In the genomic region with DNA sequence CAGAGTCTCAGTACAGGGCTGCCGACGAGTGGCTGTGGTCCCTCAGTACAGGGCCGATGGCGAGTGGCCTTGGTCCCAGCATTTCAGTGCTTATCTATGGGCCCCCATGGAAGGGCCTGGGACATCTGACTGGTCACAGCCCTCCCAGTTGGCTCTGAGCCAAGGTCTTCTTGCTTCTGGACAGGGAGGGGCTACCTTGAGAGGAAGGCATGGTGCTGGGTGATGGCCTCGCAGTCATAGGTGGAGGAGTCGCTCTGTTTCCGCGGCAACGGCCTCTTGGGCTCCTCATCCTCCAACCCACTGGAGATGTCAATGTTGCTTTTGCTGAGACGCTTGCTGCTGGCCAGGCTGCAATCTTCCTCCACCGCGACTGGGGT, we compare ENCODE assay signal across 17 cellular contexts. TPM values are rescaled to one million over a fixed set of nuclear protein-coding genes. Genes with fewer than 3 reads are reported as not detected.
DNase-seq lines count a peak whose midpoint lies in the region; ATAC-seq and TF ChIP-seq lines count a peak whose summit lies in the region.
"Had no signal": no experiment of that assay in that cellular context is flagged by ENCODE, and none has a peak within 500 bp of the region (broad histone marks: within the 10 kb centered on the region; RNA-seq: fewer than 3 reads in every experiment).

No MANE protein-coding gene starts in this region.

- POLR2A ChIA-PET in PC-9 (lab: Charles Lee; ENCODE audit: unreplicated experiment) = no interaction called here

- BruUV-seq in PC-9 (replicated peaks; lab: Mats Ljungman, UMichigan) = no TSS peak

- no peaks in the 10 kb centered on the region for H3K36me3 ChIP-seq in PC-9 (ENCODE audit: low read depth)
- H3K36me3 ChIP-seq: HAP-1, Peyer's patch had no signal

- no peaks in the 10 kb centered on the region for H3K9me2 ChIP-seq in PC-9 (ENCODE audit: insufficient read depth)

- TF ChIP-seq RAD21 in Ishikawa (IDR thresholded peaks at IDR 0.05; ENCODE audit: low read depth) = no peak

- TF ChIP-seq CTCF in PC-9 (conservative IDR thresholded peaks at IDR 0.05) = no peak

- H3K9me3 ChIP-seq in PC-9 (ENCODE audit: insufficient read depth, low read depth) = no peaks in the 10 kb centered on the region
- H3K9me3 ChIP-seq: HAP-1, Peyer's patch had no signal

- H3K4me1 ChIP-seq in PC-9 (replicated peaks; ENCODE audit: insufficient read depth) = peaks cover 23% of the 10 kb centered on the region
- H3K4me1 ChIP-seq: Peyer's patch had no signal

- DNase-seq in A172 (ENCODE audit: low spot score) (peak; percentile 41), amniotic epithelial cell (ENCODE audit: low read depth) (peak; percentile 24), left kidney (ENCODE audit: low read depth, low spot score) (peak; percentile 74), H4 (ENCODE audit: low spot score) (no peak), PC-9 (no peak)
- no peak for DNase-seq in effector CD8-positive, alpha-beta T cell (lab: John Stamatoyannopoulos, UW)
- DNase-seq: CD8-positive, alpha-beta memory T cell; Kasumi-1; NCI-H1436; NCI-H2081; NCI-H345; NCI-H526 treated with DMSO at 0.1 percent for 48 hours; Peyer's patch; SHP77 treated with DMSO at 0.1 percent for 48 hours had no signal

- no peak overlapping the region for H3K4me2 ChIP-seq in PC-9

- no peak overlapping the region for H3K4me3 ChIP-seq in PC-9
- H3K4me3 ChIP-seq: HAP-1, Peyer's patch had no signal

- no peak overlapping the region for H2AFZ ChIP-seq in PC-9

- intact Hi-C loops in PC-9 (cut with micrococcal nuclease; ENCODE audit: unreplicated experiment) = no loop called here

- no peaks in the 10 kb centered on the region for H3K79me2 ChIP-seq in PC-9 (ENCODE audit: low read depth)

- H4K20me1 ChIP-seq in PC-9 (ENCODE audit: insufficient read depth) = no peaks in the 10 kb centered on the region

- no peak for ATAC-seq in GM19455 (IDR thresholded peaks at IDR 0.05; ENCODE audit: unreplicated experiment)

- H3K27ac ChIP-seq in PC-9 = no peak overlapping the region
- H3K27ac ChIP-seq: Peyer's patch had no signal

- H3F3A ChIP-seq in PC-9 (ENCODE audit: insufficient read depth, low read depth) = peaks cover 14% of the 10 kb centered on the region

- TF ChIP-seq EP300 in Ishikawa (IDR thresholded peaks at IDR 0.05; ENCODE audit: borderline replicate concordance) = no peak

- H3K27me3 ChIP-seq in PC-9 (ENCODE audit: insufficient read depth, low read depth) = no peaks in the 10 kb centered on the region
- H3K27me3 ChIP-seq: Peyer's patch had no signal

- CTCF ChIA-PET in PC-9 (lab: Charles Lee) = interaction anchor here (0.7 kb wide), 1 partner anchor 92 kb away, joined by 4 read pairs; no protein-coding TSS in a partner anchor

TF ChIP-seq in Ishikawa, 13 proteins besides CTCF, POLR2A, EP300 and RAD21:
- no peak for TF ChIP-seq ZBTB7A (IDR thresholded peaks at IDR 0.05; ENCODE audit: low read depth)
- TF ChIP-seq, protein P1, sequence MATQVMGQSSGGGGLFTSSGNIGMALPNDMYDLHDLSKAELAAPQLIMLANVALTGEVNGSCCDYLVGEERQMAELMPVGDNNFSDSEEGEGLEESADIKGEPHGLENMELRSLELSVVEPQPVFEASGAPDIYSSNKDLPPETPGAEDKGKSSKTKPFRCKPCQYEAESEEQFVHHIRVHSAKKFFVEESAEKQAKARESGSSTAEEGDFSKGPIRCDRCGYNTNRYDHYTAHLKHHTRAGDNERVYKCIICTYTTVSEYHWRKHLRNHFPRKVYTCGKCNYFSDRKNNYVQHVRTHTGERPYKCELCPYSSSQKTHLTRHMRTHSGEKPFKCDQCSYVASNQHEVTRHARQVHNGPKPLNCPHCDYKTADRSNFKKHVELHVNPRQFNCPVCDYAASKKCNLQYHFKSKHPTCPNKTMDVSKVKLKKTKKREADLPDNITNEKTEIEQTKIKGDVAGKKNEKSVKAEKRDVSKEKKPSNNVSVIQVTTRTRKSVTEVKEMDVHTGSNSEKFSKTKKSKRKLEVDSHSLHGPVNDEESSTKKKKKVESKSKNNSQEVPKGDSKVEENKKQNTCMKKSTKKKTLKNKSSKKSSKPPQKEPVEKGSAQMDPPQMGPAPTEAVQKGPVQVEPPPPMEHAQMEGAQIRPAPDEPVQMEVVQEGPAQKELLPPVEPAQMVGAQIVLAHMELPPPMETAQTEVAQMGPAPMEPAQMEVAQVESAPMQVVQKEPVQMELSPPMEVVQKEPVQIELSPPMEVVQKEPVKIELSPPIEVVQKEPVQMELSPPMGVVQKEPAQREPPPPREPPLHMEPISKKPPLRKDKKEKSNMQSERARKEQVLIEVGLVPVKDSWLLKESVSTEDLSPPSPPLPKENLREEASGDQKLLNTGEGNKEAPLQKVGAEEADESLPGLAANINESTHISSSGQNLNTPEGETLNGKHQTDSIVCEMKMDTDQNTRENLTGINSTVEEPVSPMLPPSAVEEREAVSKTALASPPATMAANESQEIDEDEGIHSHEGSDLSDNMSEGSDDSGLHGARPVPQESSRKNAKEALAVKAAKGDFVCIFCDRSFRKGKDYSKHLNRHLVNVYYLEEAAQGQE (IDR thresholded peaks at IDR 0.05; ENCODE audit: low read depth) = no peak
- TF ChIP-seq NFIC (IDR thresholded peaks at IDR 0.05) = peak; percentile 50; the same call in 1 of the 2 replicates
- no peak for TF ChIP-seq TEAD4 (IDR thresholded peaks at IDR 0.05)
- no peak for TF ChIP-seq CEBPB (IDR thresholded peaks at IDR 0.05)
- no peak for TF ChIP-seq USF1 (IDR thresholded peaks at IDR 0.05)

RNA-seq across cellular contexts. Expression of gene PIMREG, which starts 32.6 kb away (rescaled TPM):
- total RNA-seq in A172 (2014; rRNA removed; shearing (Covaris generic)) = 81.2 and 96.3 TPM in 2 replicates
- total RNA-seq in H4 (2014; rRNA removed; shearing (Covaris generic)) = 30.7 and 50.8 TPM in 2 replicates
- total RNA-seq in PC-9 (2021) = 52.2 and 62.3 TPM in 2 replicates

RNA-seq across cellular contexts. Expression of gene AIPL1, which starts 41.9 kb away (rescaled TPM):
- not detected in 2 replicates for total RNA-seq in A172 (2014; rRNA removed; shearing (Covaris generic))
- not detected in 2 replicates for total RNA-seq in H4 (2014; rRNA removed; shearing (Covaris generic))
- not detected in 2 replicates for total RNA-seq in PC-9 (2021)
- total RNA-seq: CD8-positive, alpha-beta memory T cell; Peyer's patch had no signal

Comparison
In these comparisons a context has a peak if more than half of its experiments do, and no peak if none do; other contexts are left out.
1. DNase-seq: peak in A172 (single experiment), amniotic epithelial cell (single experiment) and left kidney (single experiment); none in H4 (single experiment), PC-9 (0 of 2) and effector CD8-positive, alpha-beta T cell (single experiment).